In the genomic region with DNA sequence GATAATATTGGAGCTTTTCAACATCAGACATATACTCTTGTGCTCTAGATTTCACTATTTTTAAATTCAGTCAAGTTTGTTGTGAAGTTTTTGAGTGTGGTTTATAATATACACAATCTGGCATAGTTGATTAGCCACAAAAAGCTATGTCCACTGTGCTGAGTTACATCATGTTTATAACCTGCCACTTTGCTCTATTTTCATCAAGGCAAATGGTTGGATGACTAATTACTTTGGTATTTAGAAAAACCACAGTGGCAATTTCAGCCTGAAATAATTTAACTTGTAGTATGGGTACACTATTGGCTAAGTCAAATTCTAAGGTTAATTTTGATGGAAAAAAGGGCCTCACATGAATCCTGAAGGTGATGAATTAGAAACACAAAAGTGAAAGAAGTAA, we compare ENCODE assay signal across 13 cellular contexts.
A peak's percentile ranks its signal among the peaks of the same experiment; 100 is the strongest.
DNase-seq lines count a peak whose midpoint lies in the region; ATAC-seq lines count a peak whose summit lies in the region.
"Had no signal": no experiment of that assay in that cellular context is flagged by ENCODE, and none has a peak within 500 bp of the region (broad histone marks: within the 10 kb centered on the region; RNA-seq: fewer than 3 reads in every experiment).

No MANE protein-coding gene starts in this region.

- H3K9me3 Mint-ChIP-seq in activated T-helper 1 cell treated with anti-CD3 and anti-CD28 coated beads, Interleukin-12 subunit alpha, Interleukin-12 subunit beta, Interleukin-2, Interleukin-4 antibody, amounts not matched to agents 30 ng/mL and 10 ng/mL and 1 ng/mL, durations not matched to agents 14 hours and 24 hours and 36 hours = no peaks in the 10 kb centered on the region
- H3K9me3 Mint-ChIP-seq in T-helper 2 cell treated with Interferon-gamma antibody and Interleukin-4, amounts not matched to agents 5 μg/mL and 100 μg/mL, for 36 hours = no peaks in the 10 kb centered on the region
- H3K9me3 Mint-ChIP-seq in activated T-cell treated with anti-CD3 and anti-CD28 coated beads, Interleukin-2, amount 50 U/mL, for 4 hours = no peaks in the 10 kb centered on the region

- ATAC-seq in activated T-cell treated with anti-CD3 and anti-CD28 coated beads, Interleukin-2, amount 50 U/mL, for 4 hours = no peak

- H3K4me1 Mint-ChIP-seq in activated T-helper 1 cell treated with anti-CD3 and anti-CD28 coated beads, Interleukin-12 subunit alpha, Interleukin-12 subunit beta, Interleukin-2, Interleukin-4 antibody, amounts not matched to agents 30 ng/mL and 10 ng/mL and 1 ng/mL, durations not matched to agents 14 hours and 24 hours and 36 hours (ENCODE audit: low read depth) = no peaks in the 10 kb centered on the region
- H3K4me1 Mint-ChIP-seq in T-helper 2 cell treated with Interferon-gamma antibody and Interleukin-4, amounts not matched to agents 5 μg/mL and 100 μg/mL, for 36 hours (ENCODE audit: low read depth) = no peaks in the 10 kb centered on the region
- H3K4me1 Mint-ChIP-seq in activated T-cell treated with anti-CD3 and anti-CD28 coated beads, Interleukin-2, amount 50 U/mL, for 4 hours (ENCODE audit: low read depth) = no peaks in the 10 kb centered on the region

- DNase-seq in EL = peak; percentile 66
- peak; percentile 66 for DNase-seq in LHCN-M2 (ENCODE audit: low read depth)
- peak; percentile 87 for DNase-seq in astrocyte of the hippocampus (ENCODE audit: low read depth, low spot score)
- DNase-seq in kidney tubule cell (ENCODE audit: low spot score) = peak; percentile 77
- DNase-seq in NCI-H1105 (lab: John Stamatoyannopoulos, UW) = no peak
- DNase-seq in activated T-helper 1 cell treated with anti-CD3 and anti-CD28 coated beads, Interleukin-12 subunit alpha, Interleukin-12 subunit beta, Interleukin-2, Interleukin-4 antibody, amounts not matched to agents 30 ng/mL and 10 ng/mL and 1 ng/mL, durations not matched to agents 14 hours and 24 hours and 36 hours (ENCODE audit: low spot score) = no peak
- no peak for DNase-seq in T-helper 2 cell treated with Interferon-gamma antibody and Interleukin-4, amounts not matched to agents 5 μg/mL and 100 μg/mL, for 36 hours (ENCODE audit: low spot score)
- DNase-seq in activated T-cell treated with anti-CD3 and anti-CD28 coated beads, Interleukin-2, amount 50 U/mL, for 4 hours = no peak
- DNase-seq: aorta; left ventricle myocardium inferior; NCI-H1436 treated with DMSO at 0.1 percent for 48 hours; ovary; stimulated activated naive CD4-positive, alpha-beta T cell had no signal

- no peaks in the 10 kb centered on the region for H3K36me3 Mint-ChIP-seq in activated T-helper 1 cell treated with anti-CD3 and anti-CD28 coated beads, Interleukin-12 subunit alpha, Interleukin-12 subunit beta, Interleukin-2, Interleukin-4 antibody, amounts not matched to agents 30 ng/mL and 10 ng/mL and 1 ng/mL, durations not matched to agents 14 hours and 24 hours and 36 hours (ENCODE audit: low read depth)
- no peaks in the 10 kb centered on the region for H3K36me3 Mint-ChIP-seq in T-helper 2 cell treated with Interferon-gamma antibody and Interleukin-4, amounts not matched to agents 5 μg/mL and 100 μg/mL, for 36 hours (ENCODE audit: low read depth)
- H3K36me3 Mint-ChIP-seq in activated T-cell treated with anti-CD3 and anti-CD28 coated beads, Interleukin-2, amount 50 U/mL, for 4 hours (ENCODE audit: insufficient read depth) = no peaks in the 10 kb centered on the region

- H3K27ac Mint-ChIP-seq in activated T-helper 1 cell treated with anti-CD3 and anti-CD28 coated beads, Interleukin-12 subunit alpha, Interleukin-12 subunit beta, Interleukin-2, Interleukin-4 antibody, amounts not matched to agents 30 ng/mL and 10 ng/mL and 1 ng/mL, durations not matched to agents 14 hours and 24 hours and 36 hours = no peak overlapping the region
- H3K27ac Mint-ChIP-seq in T-helper 2 cell treated with Interferon-gamma antibody and Interleukin-4, amounts not matched to agents 5 μg/mL and 100 μg/mL, for 36 hours = no peak overlapping the region

- H3K4me3 Mint-ChIP-seq in activated T-helper 1 cell treated with anti-CD3 and anti-CD28 coated beads, Interleukin-12 subunit alpha, Interleukin-12 subunit beta, Interleukin-2, Interleukin-4 antibody, amounts not matched to agents 30 ng/mL and 10 ng/mL and 1 ng/mL, durations not matched to agents 14 hours and 24 hours and 36 hours = no peak overlapping the region
- no peak overlapping the region for H3K4me3 Mint-ChIP-seq in T-helper 2 cell treated with Interferon-gamma antibody and Interleukin-4, amounts not matched to agents 5 μg/mL and 100 μg/mL, for 36 hours
- no peak overlapping the region for H3K4me3 Mint-ChIP-seq in activated T-cell treated with anti-CD3 and anti-CD28 coated beads, Interleukin-2, amount 50 U/mL, for 4 hours

- H3K27me3 Mint-ChIP-seq in activated T-helper 1 cell treated with anti-CD3 and anti-CD28 coated beads, Interleukin-12 subunit alpha, Interleukin-12 subunit beta, Interleukin-2, Interleukin-4 antibody, amounts not matched to agents 30 ng/mL and 10 ng/mL and 1 ng/mL, durations not matched to agents 14 hours and 24 hours and 36 hours (ENCODE audit: insufficient read depth) = peaks cover 5% of the 10 kb centered on the region
- H3K27me3 Mint-ChIP-seq in T-helper 2 cell treated with Interferon-gamma antibody and Interleukin-4, amounts not matched to agents 5 μg/mL and 100 μg/mL, for 36 hours (ENCODE audit: low read depth) = peaks cover 2% of the 10 kb centered on the region
- peaks cover 17% of the 10 kb centered on the region for H3K27me3 Mint-ChIP-seq in activated T-cell treated with anti-CD3 and anti-CD28 coated beads, Interleukin-2, amount 50 U/mL, for 4 hours (ENCODE audit: low read depth)

- intact Hi-C loops in activated T-helper 1 cell treated with anti-CD3 and anti-CD28 coated beads, Interleukin-12 subunit alpha, Interleukin-12 subunit beta, Interleukin-2, Interleukin-4 antibody, amounts not matched to agents 30 ng/mL and 10 ng/mL and 1 ng/mL, durations not matched to agents 14 hours and 24 hours and 36 hours (cut with micrococcal nuclease) = no loop called here

Comparison
In these comparisons a context has a peak if more than half of its experiments do, and no peak if none do; other contexts are left out.
1. DNase-seq: peak in EL (single experiment), LHCN-M2 (single experiment), astrocyte of the hippocampus (single experiment) and kidney tubule cell (single experiment); none in NCI-H1105 (single experiment), activated T-helper 1 cell treated with anti-CD3 and anti-CD28 coated beads, Interleukin-12 subunit alpha, Interleukin-12 subunit beta, Interleukin-2, Interleukin-4 antibody, amounts not matched to agents 30 ng/mL and 10 ng/mL and 1 ng/mL, durations not matched to agents 14 hours and 24 hours and 36 hours (single experiment), T-helper 2 cell treated with Interferon-gamma antibody and Interleukin-4, amounts not matched to agents 5 μg/mL and 100 μg/mL, for 36 hours (single experiment) and activated T-cell treated with anti-CD3 and anti-CD28 coated beads, Interleukin-2, amount 50 U/mL, for 4 hours (single experiment).